In genomic region chr7:50749908-50750307, GRCh38 we compare ENCODE assay signal across 36 cellular contexts. TPM values are rescaled to one million over a fixed set of nuclear protein-coding genes. Genes with fewer than 3 reads are reported as not detected.
"Had no signal": no experiment of that assay in that cellular context is flagged by ENCODE, and none has a peak within 500 bp of the region (broad histone marks: within the 10 kb centered on the region; RNA-seq: fewer than 3 reads in every experiment).

No MANE protein-coding gene starts in this region.

- H3K4me1 ChIP-seq: ascending aorta had no signal

- H3K27me3 ChIP-seq: adrenal gland, ascending aorta, cardiac muscle cell had no signal

- H3K36me3 ChIP-seq: cardiac muscle cell had no signal

- H3K4me3 ChIP-seq: adrenal gland, ascending aorta, cardiac muscle cell had no signal

- H3K27ac Mint-ChIP-seq: activated B cell treated with CpG ODN at 0.5 μM for 24 hours; activated CD4-positive, alpha-beta memory T cell treated with anti-CD3 and anti-CD28 coated beads for 36 hours; activated CD4-positive, alpha-beta T cell treated with anti-CD3 and anti-CD28 coated beads, Interleukin-2, amount 10 ng/mL, durations not matched to agents 24 days and 14 days; activated CD8-positive, alpha-beta T cell treated with anti-CD3 and anti-CD28 coated beads for 36 hours; activated naive CD4-positive, alpha-beta T cell treated with anti-CD3 and anti-CD28 coated beads, Interleukin-2, amount 10 ng/mL, durations not matched to agents 7 days and 5 days; activated naive CD4-positive, alpha-beta T cell treated with anti-CD3 and anti-CD28 coated beads, Interleukin-2, amount 50 U/mL, for 24 hours; activated naive CD8-positive, alpha-beta T cell; activated naive CD8-positive, alpha-beta T cell treated with anti-CD3 and anti-CD28 coated beads, Interleukin-2, amount 10 ng/mL, durations not matched to agents 7 days and 5 days; activated T-cell treated with anti-CD3 and anti-CD28 coated beads, Interleukin-2, amount 50 U/mL, for 72 hours; activated T-helper 1 cell treated with anti-CD3 and anti-CD28 coated beads, Interleukin-12 subunit alpha, Interleukin-12 subunit beta, Interleukin-2, Interleukin-4 antibody, amounts not matched to agents 30 ng/mL and 10 ng/mL and 1 ng/mL, durations not matched to agents 14 hours and 24 hours and 36 hours; activated T-helper 17 cell treated with anti-CD3 and anti-CD28 coated beads, Interleukin-2, amount 50 U/mL, for 72 hours; brain; T-helper 1 cell treated with Interleukin-12 subunit alpha and Interleukin-12 subunit beta and Interleukin-4 antibody, amounts not matched to agents 30 μg/mL and 1 μg/mL, for 36 hours; T-helper 2 cell treated with Interferon-gamma antibody and Interleukin-4, amounts not matched to agents 5 μg/mL and 100 μg/mL, for 36 hours had no signal

- H3K9me3 Mint-ChIP-seq: activated B cell treated with CpG ODN at 0.5 μM for 24 hours; activated CD4-positive, alpha-beta memory T cell treated with anti-CD3 and anti-CD28 coated beads for 36 hours; activated CD4-positive, alpha-beta T cell treated with anti-CD3 and anti-CD28 coated beads, Interleukin-2, amount 10 ng/mL, durations not matched to agents 24 days and 14 days; activated CD8-positive, alpha-beta T cell treated with anti-CD3 and anti-CD28 coated beads for 36 hours; activated naive CD4-positive, alpha-beta T cell treated with anti-CD3 and anti-CD28 coated beads, Interleukin-2, amount 50 U/mL, for 24 hours; activated naive CD8-positive, alpha-beta T cell treated with anti-CD3 and anti-CD28 coated beads, Interleukin-2, amount 10 ng/mL, durations not matched to agents 7 days and 5 days; activated T-cell treated with anti-CD3 and anti-CD28 coated beads, Interleukin-2, amount 50 U/mL, for 4 hours; activated T-cell treated with anti-CD3 and anti-CD28 coated beads, Interleukin-2, amount 50 U/mL, for 72 hours; activated T-helper 1 cell treated with anti-CD3 and anti-CD28 coated beads, Interleukin-12 subunit alpha, Interleukin-12 subunit beta, Interleukin-2, Interleukin-4 antibody, amounts not matched to agents 30 ng/mL and 10 ng/mL and 1 ng/mL, durations not matched to agents 14 hours and 24 hours and 36 hours; activated T-helper 17 cell treated with anti-CD3 and anti-CD28 coated beads, Interleukin-2, amount 50 U/mL, for 72 hours; brain; central memory CD8-positive, alpha-beta T cell; T-helper 1 cell treated with Interleukin-12 subunit alpha and Interleukin-12 subunit beta and Interleukin-4 antibody, amounts not matched to agents 30 μg/mL and 1 μg/mL, for 36 hours; T-helper 2 cell treated with Interferon-gamma antibody and Interleukin-4, amounts not matched to agents 5 μg/mL and 100 μg/mL, for 36 hours had no signal

- H3K36me3 Mint-ChIP-seq: activated CD4-positive, alpha-beta memory T cell treated with anti-CD3 and anti-CD28 coated beads for 36 hours; activated naive CD4-positive, alpha-beta T cell treated with anti-CD3 and anti-CD28 coated beads, Interleukin-2, amount 50 U/mL, for 24 hours had no signal

- H3K4me3 Mint-ChIP-seq: activated B cell treated with CpG ODN at 0.5 μM for 24 hours; activated CD4-positive, alpha-beta memory T cell treated with anti-CD3 and anti-CD28 coated beads for 36 hours; activated CD4-positive, alpha-beta T cell treated with anti-CD3 and anti-CD28 coated beads, Interleukin-2, amount 10 ng/mL, durations not matched to agents 24 days and 14 days; activated CD8-positive, alpha-beta T cell treated with anti-CD3 and anti-CD28 coated beads for 36 hours; activated naive CD4-positive, alpha-beta T cell treated with anti-CD3 and anti-CD28 coated beads, Interleukin-2, amount 10 ng/mL, durations not matched to agents 7 days and 5 days; activated naive CD4-positive, alpha-beta T cell treated with anti-CD3 and anti-CD28 coated beads, Interleukin-2, amount 50 U/mL, for 24 hours; activated naive CD8-positive, alpha-beta T cell; activated naive CD8-positive, alpha-beta T cell treated with anti-CD3 and anti-CD28 coated beads, Interleukin-2, amount 10 ng/mL, durations not matched to agents 7 days and 5 days; activated T-cell treated with anti-CD3 and anti-CD28 coated beads, Interleukin-2, amount 50 U/mL, for 4 hours; activated T-cell treated with anti-CD3 and anti-CD28 coated beads, Interleukin-2, amount 50 U/mL, for 72 hours; activated T-helper 1 cell treated with anti-CD3 and anti-CD28 coated beads, Interleukin-12 subunit alpha, Interleukin-12 subunit beta, Interleukin-2, Interleukin-4 antibody, amounts not matched to agents 30 ng/mL and 10 ng/mL and 1 ng/mL, durations not matched to agents 14 hours and 24 hours and 36 hours; activated T-helper 17 cell treated with anti-CD3 and anti-CD28 coated beads, Interleukin-2, amount 50 U/mL, for 72 hours; brain; central memory CD8-positive, alpha-beta T cell; T-helper 1 cell treated with Interleukin-12 subunit alpha and Interleukin-12 subunit beta and Interleukin-4 antibody, amounts not matched to agents 30 μg/mL and 1 μg/mL, for 36 hours; T-helper 2 cell treated with Interferon-gamma antibody and Interleukin-4, amounts not matched to agents 5 μg/mL and 100 μg/mL, for 36 hours had no signal

- H3K9me3 ChIP-seq: adrenal gland, ascending aorta had no signal

- H3K27ac ChIP-seq: adrenal gland, ascending aorta, cardiac muscle cell, VCaP had no signal

- ATAC-seq: activated CD8-positive, alpha-beta T cell treated with anti-CD3 and anti-CD28 coated beads for 36 hours; activated T-cell treated with anti-CD3 and anti-CD28 coated beads, Interleukin-2, amount 50 U/mL, for 4 hours; activated T-cell treated with anti-CD3 and anti-CD28 coated beads, Interleukin-2, amount 50 U/mL, for 72 hours; activated T-helper 17 cell treated with anti-CD3 and anti-CD28 coated beads, Interleukin-2, amount 50 U/mL, for 72 hours had no signal

- DNase-seq: activated B cell treated with CpG ODN at 0.5 μM for 24 hours; activated CD4-positive, alpha-beta memory T cell treated with anti-CD3 and anti-CD28 coated beads for 36 hours; activated CD4-positive, alpha-beta T cell treated with anti-CD3 and anti-CD28 coated beads for 4 hours; activated CD4-positive, alpha-beta T cell treated with anti-CD3 and anti-CD28 coated beads, Interleukin-2, amount 10 ng/mL, durations not matched to agents 24 days and 14 days; activated CD4-positive, alpha-beta T cell treated with anti-CD3 and anti-CD28 coated beads, Interleukin-2, amount 50 U/mL, for 1 hour; activated CD4-positive, alpha-beta T cell treated with anti-CD3 and anti-CD28 coated beads, Interleukin-2, amount 50 U/mL, for 4 hours; activated CD4-positive, CD25-positive, alpha-beta regulatory T cell treated with anti-CD3 and anti-CD28 coated beads, Interleukin-2, amount 50 U/mL, for 72 hours; activated CD8-positive, alpha-beta memory T cell treated with anti-CD3 and anti-CD28 coated beads, Interleukin-2, amount 50 U/mL, for 4 hours; activated CD8-positive, alpha-beta T cell treated with anti-CD3 and anti-CD28 coated beads for 36 hours; activated effector memory CD4-positive, alpha-beta T cell treated with Interleukin-2 at 50 U/mL for 16 hours; activated gamma-delta T cell; activated naive CD4-positive, alpha-beta T cell treated with anti-CD3 and anti-CD28 coated beads, Interleukin-2, amount 10 ng/mL, durations not matched to agents 7 days and 5 days; activated naive CD4-positive, alpha-beta T cell treated with Interleukin-2 at 50 U/mL for 16 hours; activated naive CD8-positive, alpha-beta T cell treated with anti-CD3 and anti-CD28 coated beads, Interleukin-2, amount 10 ng/mL, durations not matched to agents 7 days and 5 days; activated T-cell treated with anti-CD3 and anti-CD28 coated beads for 4 hours; activated T-cell treated with anti-CD3 and anti-CD28 coated beads, Interleukin-2, amount 50 U/mL, for 1 hour; activated T-cell treated with anti-CD3 and anti-CD28 coated beads, Interleukin-2, amount 50 U/mL, for 4 hours; activated T-cell treated with anti-CD3 and anti-CD28 coated beads, Interleukin-2, amount 50 U/mL, for 72 hours; adrenal gland; anterior cingulate cortex; caudate nucleus; cerebellar nuclear complex; T-helper 1 cell; T-helper 2 cell; T-helper 9 cell had no signal

- H3K4me1 Mint-ChIP-seq: activated B cell treated with CpG ODN at 0.5 μM for 24 hours; activated CD4-positive, alpha-beta T cell treated with anti-CD3 and anti-CD28 coated beads, Interleukin-2, amount 10 ng/mL, durations not matched to agents 24 days and 14 days; activated T-helper 17 cell treated with anti-CD3 and anti-CD28 coated beads, Interleukin-2, amount 50 U/mL, for 72 hours; central memory CD8-positive, alpha-beta T cell had no signal

- H3K27me3 Mint-ChIP-seq: activated CD4-positive, alpha-beta memory T cell treated with anti-CD3 and anti-CD28 coated beads for 36 hours; activated CD4-positive, alpha-beta T cell treated with anti-CD3 and anti-CD28 coated beads, Interleukin-2, amount 10 ng/mL, durations not matched to agents 24 days and 14 days; activated CD8-positive, alpha-beta T cell treated with anti-CD3 and anti-CD28 coated beads for 36 hours; activated naive CD4-positive, alpha-beta T cell treated with anti-CD3 and anti-CD28 coated beads, Interleukin-2, amount 10 ng/mL, durations not matched to agents 7 days and 5 days; activated naive CD4-positive, alpha-beta T cell treated with anti-CD3 and anti-CD28 coated beads, Interleukin-2, amount 50 U/mL, for 24 hours; activated naive CD8-positive, alpha-beta T cell; activated T-helper 17 cell treated with anti-CD3 and anti-CD28 coated beads, Interleukin-2, amount 50 U/mL, for 72 hours; brain had no signal

RNA-seq across cellular contexts. Expression of gene GRB10, which starts 32.8 kb away (rescaled TPM):
- total RNA-seq: activated B cell treated with CpG ODN at 0.5 μM for 24 hours had no signal
